Comparison of ENCODE assay signal across 22 cellular contexts in the genomic region with DNA sequence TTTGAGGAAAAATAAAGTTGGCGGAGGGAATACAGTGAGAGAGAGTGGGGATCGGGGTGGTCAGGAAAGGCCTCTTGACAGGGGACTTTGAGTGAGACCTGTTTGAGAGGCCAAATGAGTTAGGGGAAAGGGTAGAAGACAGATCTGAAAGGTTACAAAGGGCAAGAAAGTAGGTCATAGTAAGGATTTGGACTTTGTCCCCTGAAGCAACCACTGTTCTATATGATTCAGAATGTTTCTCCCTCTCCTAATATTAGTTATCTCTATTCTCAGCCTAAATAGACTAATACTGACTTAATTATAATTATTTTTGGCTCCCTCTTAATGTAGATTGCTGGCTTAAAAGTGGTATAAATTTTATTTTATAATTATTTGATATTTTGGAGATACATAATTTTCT.
"Had no signal": no experiment of that assay in that cellular context is flagged by ENCODE, and none has a peak within 500 bp of the region (broad histone marks: within the 10 kb centered on the region; RNA-seq: fewer than 3 reads in every experiment).

No MANE protein-coding gene starts in this region.

- H3K4me3 ChIP-seq: hepatocyte, left ventricle myocardium inferior, lower lobe of right lung, right atrium auricular region, sigmoid colon, stomach, thoracic aorta, transverse colon had no signal

- H3K27ac ChIP-seq: foreskin keratinocyte, hepatocyte, left ventricle myocardium inferior, lower lobe of right lung, right atrium auricular region, stomach, thoracic aorta, transverse colon had no signal

- H3K27ac Mint-ChIP-seq: dendritic cell treated with granulocyte-macrophage colony-stimulating factor and Interleukin-4, amounts not matched to agents 40 ng/mL and 50 ng/mL, for 4 days; memory B cell; mesothelial cell of epicardium; natural killer cell had no signal

- H3K4me1 ChIP-seq: foreskin keratinocyte, lower lobe of right lung, right atrium auricular region, stomach had no signal

- H3K9me3 ChIP-seq: left ventricle myocardium inferior, lower lobe of right lung, right atrium auricular region, sigmoid colon, stomach, thoracic aorta, transverse colon had no signal

- H3K36me3 ChIP-seq: left ventricle myocardium inferior, lower lobe of right lung, right atrium auricular region, sigmoid colon, stomach, thoracic aorta, transverse colon had no signal

- H3K36me3 Mint-ChIP-seq: memory B cell, mesothelial cell of epicardium, natural killer cell had no signal

- H3K27me3 ChIP-seq: foreskin keratinocyte, hepatocyte, right atrium auricular region, sigmoid colon, stomach, transverse colon had no signal

- H3K4me3 Mint-ChIP-seq: dendritic cell treated with granulocyte-macrophage colony-stimulating factor and Interleukin-4, amounts not matched to agents 40 ng/mL and 50 ng/mL, for 4 days; memory B cell; mesothelial cell of epicardium; natural killer cell; neural crest cell had no signal

- H3K9me3 Mint-ChIP-seq: dendritic cell treated with granulocyte-macrophage colony-stimulating factor and Interleukin-4, amounts not matched to agents 40 ng/mL and 50 ng/mL, for 4 days; memory B cell had no signal

- DNase-seq: erythroblast; foreskin keratinocyte; kidney; left cardiac atrium; left ventricle myocardium inferior; lower lobe of right lung; natural killer cell; posterior cingulate gyrus; sigmoid colon; small intestine; stimulated activated CD4-positive, alpha-beta T cell treated with anti-CD3 and anti-CD28 coated beads, Interleukin-12 subunit alpha, Interleukin-12 subunit beta, amount 100 ng/mL, for 4 hours; stimulated activated naive CD4-positive, alpha-beta T cell; stomach; substantia nigra; transverse colon had no signal

- H3K4me1 Mint-ChIP-seq: memory B cell had no signal

- H3K27me3 Mint-ChIP-seq: dendritic cell treated with granulocyte-macrophage colony-stimulating factor and Interleukin-4, amounts not matched to agents 40 ng/mL and 50 ng/mL, for 4 days had no signal

- ATAC-seq: foreskin keratinocyte, lower lobe of right lung, natural killer cell had no signal
